1 cellular context compared by ENCODE assay signal in the genomic region with DNA sequence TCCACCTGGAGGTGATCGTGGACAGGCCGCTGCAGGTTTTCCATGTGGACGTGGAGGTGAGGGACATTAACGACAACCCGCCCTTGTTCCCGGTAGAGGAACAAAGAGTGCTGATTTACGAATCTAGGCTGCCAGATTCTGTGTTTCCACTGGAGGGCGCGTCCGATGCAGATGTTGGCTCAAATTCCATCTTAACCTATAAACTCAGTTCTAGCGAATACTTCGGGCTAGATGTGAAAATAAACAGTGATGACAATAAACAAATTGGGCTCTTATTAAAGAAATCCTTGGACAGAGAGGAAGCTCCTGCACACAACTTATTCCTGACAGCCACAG.
TF ChIP-seq lines count a peak whose summit lies in the region.

No MANE protein-coding gene starts in this region.

TF ChIP-seq in K562, 482 proteins besides CTCF, POLR2A, EP300 and RAD21:
- no peak for TF ChIP-seq POLR2H (tag; IDR thresholded peaks at IDR 0.05; ENCODE audit: low read depth)
